ENCODE assay signal across 21 cellular contexts in the genomic region with DNA sequence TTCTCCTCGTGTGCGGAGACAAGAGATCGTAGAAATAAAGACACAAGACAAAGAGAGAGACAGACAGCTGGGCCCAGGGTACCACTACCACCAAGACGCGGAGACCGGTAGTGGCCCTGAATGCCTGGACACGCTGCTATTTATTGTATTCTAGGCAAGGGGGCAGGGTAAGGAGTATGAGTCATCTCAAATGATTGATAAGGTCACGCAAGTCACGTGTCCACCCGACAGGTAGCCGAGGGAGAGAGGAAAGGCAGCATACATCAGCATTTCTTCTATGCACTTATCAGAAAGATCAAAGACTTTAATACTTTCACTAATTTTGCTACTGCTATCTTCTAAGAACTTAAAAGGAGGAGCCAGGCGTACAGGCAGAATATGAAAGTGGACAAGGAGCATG. TPM values are rescaled to one million over a fixed set of nuclear protein-coding genes. Genes with fewer than 3 reads are reported as not detected.
DNase-seq lines count a peak whose midpoint lies in the region; ATAC-seq, FAIRE-seq and TF ChIP-seq lines count a peak whose summit lies in the region.
"Had no signal": no experiment of that assay in that cellular context is flagged by ENCODE, and none has a peak within 500 bp of the region (broad histone marks: within the 10 kb centered on the region; RNA-seq: fewer than 3 reads in every experiment).

No MANE protein-coding gene starts in this region.

- no peaks in the 10 kb centered on the region for H3K36me3 Mint-ChIP-seq in T-helper 17 cell (ENCODE audit: low read depth)

- TF ChIP-seq CTCF in lung (IDR thresholded peaks at IDR 0.05; ENCODE audit: control extremely low read depth, extremely low read depth) = no peak

- FAIRE-seq in small intestine (lab: Jason Lieb, UNC) = no peak
- FAIRE-seq: D721Med, GM12892 had no signal

- no peak overlapping the region for H2BK15ac ChIP-seq in neuronal stem cell (ENCODE audit: low read length)

- H3K27me3 ChIP-seq in lung (ENCODE audit: control insufficient read depth, insufficient read depth) (no peaks in the 10 kb centered on the region), small intestine (ENCODE audit: control insufficient read depth in 2 of 2, insufficient read depth in 2 of 2, low read length in 2 of 2) (no peaks in the 10 kb centered on the region), neuronal stem cell (ENCODE audit: control insufficient read depth in 3 of 3, insufficient read depth in 3 of 3, low read depth in 1 of 3, low read length in 3 of 3) (peaks cover 0 to 3% (median 0%) of the 10 kb centered on the region in 3 experiments)
- H3K27me3 ChIP-seq: BE2C had no signal

- no peak overlapping the region for H2BK5ac ChIP-seq in neuronal stem cell (ENCODE audit: low read length)

- H3K4me1 ChIP-seq in lung (ENCODE audit: control insufficient read depth in 2 of 2, insufficient read depth in 2 of 2, low read length in 2 of 2) (no peaks in the 10 kb centered on the region), small intestine (ENCODE audit: control insufficient read depth in 2 of 2, insufficient read depth in 1 of 2, low read depth in 1 of 2, low read length in 1 of 2) (no peaks in the 10 kb centered on the region), neuronal stem cell (ENCODE audit: control insufficient read depth in 2 of 2, insufficient read depth in 1 of 2, low read depth in 1 of 2, low read length in 2 of 2) (no peaks in the 10 kb centered on the region)
- H3K4me1 ChIP-seq: A549, BE2C had no signal

- no peak overlapping the region for H3K23ac ChIP-seq in neuronal stem cell (ENCODE audit: low read depth, low read length, poor library complexity)

- H3K4me3 Mint-ChIP-seq in T-helper 17 cell = no peak overlapping the region
- H3K4me3 Mint-ChIP-seq: CD4-positive, alpha-beta memory T cell; H9 had no signal

- H3K4me1 Mint-ChIP-seq in T-helper 17 cell = peaks cover 2% of the 10 kb centered on the region
- H3K4me1 Mint-ChIP-seq: CD4-positive, alpha-beta memory T cell had no signal

- H3K27me3 Mint-ChIP-seq in T-helper 17 cell = peaks cover 6% of the 10 kb centered on the region

- no peak overlapping the region for H4K91ac ChIP-seq in neuronal stem cell (ENCODE audit: low read depth, low read length, poor library complexity)

- H3K4ac ChIP-seq in neuronal stem cell (ENCODE audit: low read length) = no peak overlapping the region

- H2BK12ac ChIP-seq in neuronal stem cell (ENCODE audit: low read length) = no peak overlapping the region

- H3K9me3 ChIP-seq in T-helper 17 cell (ENCODE audit: control insufficient read depth, low read length, poor library complexity, severe bottlenecking) (peaks cover 3% of the 10 kb centered on the region), lung (ENCODE audit: control insufficient read depth in 2 of 2, insufficient read depth in 1 of 2, low read length in 1 of 2) (peaks cover 4 to 5% of the 10 kb centered on the region in 2 donors), small intestine (ENCODE audit: control insufficient read depth, low read depth) (no peaks in the 10 kb centered on the region), neuronal stem cell (replicated peaks in 1 of 2; ENCODE audit: control insufficient read depth in 2 of 2, insufficient read depth in 1 of 2, low read depth in 1 of 2, low read length in 2 of 2) (peaks cover 3 to 5% of the 10 kb centered on the region in 2 donors)
- H3K9me3 ChIP-seq: BE2C had no signal

- peak overlapping the region; percentile 87 for H3K27ac Mint-ChIP-seq in T-helper 17 cell
- H3K27ac Mint-ChIP-seq: CD4-positive, alpha-beta memory T cell; H9 had no signal

- 83 to 90% methylated on average over 12 of the region's 12 CpGs for WGBS in lung, 2 donors
- 38 to 66% (median 61%) methylated on average over 12 of the region's 12 CpGs for WGBS in small intestine, 3 donors
- no CpG with 5 or more reads among the region's 12 CpGs for WGBS in neuronal stem cell (ENCODE audit: extremely low coverage in 2 of 2, insufficient read length in 2 of 2, insufficient replicate concordance in 1 of 2), 2 donors

- DNase-seq in HT-29 (ENCODE audit: low spot score) (peak; percentile 7), T-helper 17 cell (no peak), lung (ENCODE audit: low spot score) (peak; percentile 9), small intestine (peak; percentile 72), neuronal stem cell (ENCODE audit: low spot score) (no peak), NCI-H510A treated with DMSO at 0.1 percent for 48 hours (lab: John Stamatoyannopoulos, UW) (no peak)
- DNase-seq in central memory CD4-positive, alpha-beta T cell = no peak
- DNase-seq: BE2C; CD4-positive, alpha-beta memory T cell; DMS153; DND-41; GDM1; GOT3; H9; IMR-90 had no signal

- H2AFZ ChIP-seq in neuronal stem cell (ENCODE audit: low read length) = no peak overlapping the region

- no peak overlapping the region for H3K18ac ChIP-seq in neuronal stem cell (ENCODE audit: low read length)

- H3K27ac ChIP-seq in lung (ENCODE audit: low read depth in 1 of 2, low read length in 1 of 2) (no peak overlapping the region), small intestine (ENCODE audit: low read depth in 1 of 2, low read length in 1 of 2) (no peak overlapping the region), neuronal stem cell (replicated peaks; ENCODE audit: low read length) (no peak overlapping the region)
- H3K27ac ChIP-seq: A549, C4-2B, HL-60 had no signal

- no peak overlapping the region for H3K4me2 ChIP-seq in neuronal stem cell (ENCODE audit: insufficient read depth, low read length, poor library complexity, severe bottlenecking)
- H3K4me2 ChIP-seq: A549 had no signal

- no peak for ATAC-seq in T-helper 17 cell
- no peak for ATAC-seq in lung (ENCODE audit: insufficient read depth, low FRiP score)
- ATAC-seq: A549 had no signal

- H4K8ac ChIP-seq in neuronal stem cell (ENCODE audit: low read depth, low read length) = no peak overlapping the region

- no peak overlapping the region for H2BK120ac ChIP-seq in neuronal stem cell (ENCODE audit: low read depth, low read length)

- H3K4me3 ChIP-seq in lung (no peak overlapping the region), small intestine (ENCODE audit: low read depth in 1 of 2, low read length in 2 of 2) (no peak overlapping the region), neuronal stem cell (ENCODE audit: low read length in 2 of 2) (no peak overlapping the region)
- H3K4me3 ChIP-seq: A549 had no signal

- no peak overlapping the region for H3K9ac ChIP-seq in neuronal stem cell (ENCODE audit: low read depth, low read length, poor library complexity)

- H3K14ac ChIP-seq in neuronal stem cell (ENCODE audit: low read length) = no peak overlapping the region

- H3K79me1 ChIP-seq in neuronal stem cell (ENCODE audit: low read depth, low read length) = no peaks in the 10 kb centered on the region

- H3K36me3 ChIP-seq in lung (ENCODE audit: control insufficient read depth in 2 of 2, insufficient read depth in 2 of 2, low read length in 2 of 2) = peaks cover 0 to 6% of the 10 kb centered on the region in 2 donors
- no peaks in the 10 kb centered on the region for H3K36me3 ChIP-seq in small intestine (ENCODE audit: control insufficient read depth in 2 of 2, insufficient read depth in 2 of 2, low read length in 2 of 2)
- H3K36me3 ChIP-seq in neuronal stem cell (replicated peaks in 1 of 2; ENCODE audit: control insufficient read depth in 2 of 2, insufficient read depth in 2 of 2, low read length in 2 of 2) = no peaks in the 10 kb centered on the region
- H3K36me3 ChIP-seq: BE2C had no signal

- H2AK5ac ChIP-seq in neuronal stem cell (ENCODE audit: low read depth, low read length) = no peak overlapping the region

RNA-seq across cellular contexts. Expression of a gene that starts 28.2 kb away (rescaled TPM):
- total RNA-seq in HT-29 (2014; rRNA removed; shearing (Covaris generic)) = not detected in 2 replicates
- total RNA-seq in T-helper 17 cell = not detected
- total RNA-seq in lung = 1 to 10 TPM; 2.8 to 4.1 TPM
- 1 to 10 TPM; 1.9 to 2.4 TPM for polyA plus RNA-seq in lung
- 10 to 100 TPM in 1 of 3 donors, 1 to 10 TPM in 2; 1.4 to 81.6 (median 9.2) TPM for polyA plus RNA-seq in small intestine
- 0.26 TPM for polyA plus RNA-seq in neuronal stem cell (2013, experiment 1 of 2)
- 0.25 TPM for polyA plus RNA-seq in neuronal stem cell (2013, experiment 2 of 2)
- total RNA-seq: CD4-positive, alpha-beta memory T cell; IMR-90 had no signal
- polyA plus RNA-seq: AG04450; CD4-positive, alpha-beta memory T cell had no signal

RNA-seq across cellular contexts. Expression of a gene that starts 42.5 kb away (rescaled TPM):
- not detected in 2 replicates for total RNA-seq in HT-29 (2014; rRNA removed; shearing (Covaris generic))
- total RNA-seq in T-helper 17 cell (not detected), lung (10 to 100 TPM; 14.7 to 25.1 TPM)
- polyA plus RNA-seq in lung (10 to 100 TPM; 11.2 to 29.7 TPM), small intestine (1 to 10 TPM in 2 of 3 donors, under 1 TPM in 1; 0.67 to 5.4 (median 1.6) TPM)
- polyA plus RNA-seq in neuronal stem cell (2013, experiment 1 of 2) = 2.2 TPM
- polyA plus RNA-seq in neuronal stem cell (2013, experiment 2 of 2) = 2.6 TPM
- total RNA-seq: CD4-positive, alpha-beta memory T cell had no signal
- polyA plus RNA-seq: CD4-positive, alpha-beta memory T cell had no signal

Comparison
In these comparisons a context has a peak if more than half of its experiments do, and no peak if none do; other contexts are left out.
1. DNase-seq: peak in HT-29 (single experiment), lung (single experiment) and small intestine (single experiment); none in T-helper 17 cell (0 of 3), neuronal stem cell (single experiment), central memory CD4-positive, alpha-beta T cell (single experiment) and NCI-H510A treated with DMSO at 0.1 percent for 48 hours (single experiment).
2. RNA of a gene that starts 42.5 kb away (total RNA-seq): 14.7 to 25.1 TPM in lung; not detected in HT-29 and not detected in T-helper 17 cell; every median in the first group is over 10 times any median in the second.